In the genomic region with DNA sequence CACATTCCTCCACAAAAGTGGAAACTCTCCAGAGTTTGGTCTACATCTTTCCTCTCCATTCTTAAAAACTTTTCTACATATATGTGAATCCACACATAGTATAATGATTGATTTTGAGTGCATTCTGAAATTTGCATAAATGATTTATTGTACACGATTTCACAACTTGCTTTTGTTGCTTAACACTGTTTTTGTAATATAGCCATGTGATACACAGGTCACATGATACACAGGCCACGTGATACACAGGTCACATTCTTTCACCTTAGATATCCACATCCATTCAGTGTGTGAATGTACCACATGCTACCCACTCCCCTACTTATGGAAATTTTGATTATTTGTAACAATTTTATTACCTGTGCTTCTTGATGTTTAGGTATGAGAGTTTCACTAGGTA, we compare ENCODE assay signal across 1 cellular context.
TF ChIP-seq lines count a peak whose summit lies in the region.

No MANE protein-coding gene starts in this region.

TF ChIP-seq in K562, 482 proteins besides CTCF, POLR2A, EP300 and RAD21 (continued from another document):
- TF ChIP-seq, protein P1, sequence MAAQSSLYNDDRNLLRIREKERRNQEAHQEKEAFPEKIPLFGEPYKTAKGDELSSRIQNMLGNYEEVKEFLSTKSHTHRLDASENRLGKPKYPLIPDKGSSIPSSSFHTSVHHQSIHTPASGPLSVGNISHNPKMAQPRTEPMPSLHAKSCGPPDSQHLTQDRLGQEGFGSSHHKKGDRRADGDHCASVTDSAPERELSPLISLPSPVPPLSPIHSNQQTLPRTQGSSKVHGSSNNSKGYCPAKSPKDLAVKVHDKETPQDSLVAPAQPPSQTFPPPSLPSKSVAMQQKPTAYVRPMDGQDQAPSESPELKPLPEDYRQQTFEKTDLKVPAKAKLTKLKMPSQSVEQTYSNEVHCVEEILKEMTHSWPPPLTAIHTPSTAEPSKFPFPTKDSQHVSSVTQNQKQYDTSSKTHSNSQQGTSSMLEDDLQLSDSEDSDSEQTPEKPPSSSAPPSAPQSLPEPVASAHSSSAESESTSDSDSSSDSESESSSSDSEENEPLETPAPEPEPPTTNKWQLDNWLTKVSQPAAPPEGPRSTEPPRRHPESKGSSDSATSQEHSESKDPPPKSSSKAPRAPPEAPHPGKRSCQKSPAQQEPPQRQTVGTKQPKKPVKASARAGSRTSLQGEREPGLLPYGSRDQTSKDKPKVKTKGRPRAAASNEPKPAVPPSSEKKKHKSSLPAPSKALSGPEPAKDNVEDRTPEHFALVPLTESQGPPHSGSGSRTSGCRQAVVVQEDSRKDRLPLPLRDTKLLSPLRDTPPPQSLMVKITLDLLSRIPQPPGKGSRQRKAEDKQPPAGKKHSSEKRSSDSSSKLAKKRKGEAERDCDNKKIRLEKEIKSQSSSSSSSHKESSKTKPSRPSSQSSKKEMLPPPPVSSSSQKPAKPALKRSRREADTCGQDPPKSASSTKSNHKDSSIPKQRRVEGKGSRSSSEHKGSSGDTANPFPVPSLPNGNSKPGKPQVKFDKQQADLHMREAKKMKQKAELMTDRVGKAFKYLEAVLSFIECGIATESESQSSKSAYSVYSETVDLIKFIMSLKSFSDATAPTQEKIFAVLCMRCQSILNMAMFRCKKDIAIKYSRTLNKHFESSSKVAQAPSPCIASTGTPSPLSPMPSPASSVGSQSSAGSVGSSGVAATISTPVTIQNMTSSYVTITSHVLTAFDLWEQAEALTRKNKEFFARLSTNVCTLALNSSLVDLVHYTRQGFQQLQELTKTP (IDR thresholded peaks at IDR 0.05; ENCODE audit: low read depth in 1 of 2, partially characterized antibody in 2 of 2) = no peak
- TF ChIP-seq HIVEP1 (CRISPR knock-in tag; IDR thresholded peaks at IDR 0.05) = no peak
